ENCODE assay signal across 14 cellular contexts in genomic region chr2:119049968-119050657, GRCh38.
DNase-seq lines count a peak whose midpoint lies in the region; ATAC-seq and TF ChIP-seq lines count a peak whose summit lies in the region.
"Had no signal": no experiment of that assay in that cellular context is flagged by ENCODE, and none has a peak within 500 bp of the region (broad histone marks: within the 10 kb centered on the region; RNA-seq: fewer than 3 reads in every experiment).

No MANE protein-coding gene starts in this region.

- no peaks in the 10 kb centered on the region for H3K4me1 ChIP-seq in esophagus muscularis mucosa
- H3K4me1 ChIP-seq: Peyer's patch, upper lobe of left lung had no signal

- H3K36me3 ChIP-seq in esophagus muscularis mucosa = no peaks in the 10 kb centered on the region
- H3K36me3 ChIP-seq: Peyer's patch, upper lobe of left lung had no signal

- intact Hi-C loops in esophagus muscularis mucosa (cut with DNase I) = no loop called here

- no peak for ATAC-seq in GM19463 (IDR thresholded peaks at IDR 0.05; ENCODE audit: unreplicated experiment)
- no peak for ATAC-seq in GM18505 (IDR thresholded peaks at IDR 0.05; ENCODE audit: unreplicated experiment)

- DNase-seq in DMS53 (lab: John Stamatoyannopoulos, UW) (peak; percentile 10), DMS53 treated with DMSO at 0.1 percent for 48 hours (lab: John Stamatoyannopoulos, UW; ENCODE audit: unreplicated experiment) (no peak), ELF-1 (ENCODE audit: low read depth, low spot score) (peak; percentile 58), NCI-H146 (lab: John Stamatoyannopoulos, UW) (peak; percentile 44), esophagus muscularis mucosa (ENCODE audit: extremely low spot score) (peak; percentile 64), islet precursor cell (no peak)
- DNase-seq: 8988T; activated CD4-positive, alpha-beta T cell treated with anti-CD3 and anti-CD28 coated beads, Interleukin-2, amount 10 ng/mL, durations not matched to agents 24 days and 14 days; effector CD8-positive, alpha-beta T cell; GF-D8; Peyer's patch had no signal

- no peak overlapping the region for H3K27ac ChIP-seq in esophagus muscularis mucosa (replicated peaks in 1 of 4)
- H3K27ac ChIP-seq: Peyer's patch, upper lobe of left lung had no signal

- H3K4me3 ChIP-seq in esophagus muscularis mucosa = no peak overlapping the region
- H3K4me3 ChIP-seq: Peyer's patch, upper lobe of left lung had no signal

- TF ChIP-seq POLR2A in esophagus muscularis mucosa (IDR thresholded peaks at IDR 0.05; ENCODE audit: low read depth) = no peak
- TF ChIP-seq POLR2A in GM18505 (IDR thresholded peaks at IDR 0.05; ENCODE audit: borderline replicate concordance, extremely low read depth, insufficient read depth, insufficient read length) = no peak

- no peak for TF ChIP-seq EP300 in esophagus muscularis mucosa (IDR thresholded peaks at IDR 0.05)

- TF ChIP-seq CTCF in esophagus muscularis mucosa (IDR thresholded peaks at IDR 0.05) = no peak

- H3K9me3 ChIP-seq in esophagus muscularis mucosa = peaks cover 0 to 4% (median 0%) of the 10 kb centered on the region in 4 donors
- H3K9me3 ChIP-seq: Peyer's patch had no signal

- H3K27me3 ChIP-seq in esophagus muscularis mucosa = peaks cover 0 to 12% (median 0%) of the 10 kb centered on the region in 4 donors
- H3K27me3 ChIP-seq: Peyer's patch, upper lobe of left lung had no signal

- 86% methylated on average over 3 of the region's 12 CpGs for WGBS in esophagus muscularis mucosa

Comparison
In these comparisons a context has a peak if more than half of its experiments do, and no peak if none do; other contexts are left out.
1. DNase-seq: peak in DMS53 (single experiment), ELF-1 (single experiment), NCI-H146 (single experiment) and esophagus muscularis mucosa (single experiment); none in DMS53 treated with DMSO at 0.1 percent for 48 hours (single experiment) and islet precursor cell (single experiment).